In the genomic region with DNA sequence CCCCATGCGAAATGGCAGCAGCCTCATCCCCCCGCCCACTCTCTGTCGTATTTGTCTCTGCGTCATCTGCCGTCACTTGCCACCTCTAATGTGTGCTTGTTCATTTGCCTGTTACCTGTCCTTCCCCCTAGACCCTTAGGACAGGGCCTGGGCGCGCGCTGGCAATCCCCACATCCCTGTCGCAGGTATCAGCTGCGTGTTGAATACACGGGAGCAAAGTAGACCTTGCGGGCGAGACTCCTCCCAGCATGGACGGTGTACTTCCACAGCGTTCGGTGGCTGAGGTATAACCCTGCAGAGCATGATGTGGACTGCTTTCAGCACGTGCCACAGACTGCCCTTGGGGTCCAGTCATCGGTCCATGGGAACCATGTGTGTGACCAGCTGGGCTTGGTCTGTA, we compare ENCODE assay signal across 24 cellular contexts.
A peak's percentile ranks its signal among the peaks of the same experiment; 100 is the strongest.
DNase-seq lines count a peak whose midpoint lies in the region; ATAC-seq and TF ChIP-seq lines count a peak whose summit lies in the region.
"Had no signal": no experiment of that assay in that cellular context is flagged by ENCODE, and none has a peak within 500 bp of the region (broad histone marks: within the 10 kb centered on the region; RNA-seq: fewer than 3 reads in every experiment).

No MANE protein-coding gene starts in this region.

- no peak overlapping the region for H2AFZ ChIP-seq in Karpas-422 (ENCODE audit: low read length)

- peaks cover 1% of the 10 kb centered on the region for H3K4me1 ChIP-seq in Karpas-422 (ENCODE audit: low read length)
- H3K4me1 ChIP-seq: SJCRH30 had no signal

- H3K9me3 ChIP-seq in KOPT-K1 (ENCODE audit: insufficient read depth, low read length, poor library complexity, severe bottlenecking) (no peaks in the 10 kb centered on the region), Karpas-422 (ENCODE audit: low read length) (no peaks in the 10 kb centered on the region)
- H3K9me3 ChIP-seq: A549, ascending aorta, mucosa of descending colon, SJCRH30 had no signal

- peaks cover 11% of the 10 kb centered on the region for H3K9me3 Mint-ChIP-seq in activated CD4-positive, alpha-beta T cell treated with anti-CD3 and anti-CD28 coated beads, Interleukin-2, amount 10 ng/mL, durations not matched to agents 7 days and 5 days
- H3K9me3 Mint-ChIP-seq in chondrocyte (ENCODE audit: low read depth) (no peaks in the 10 kb centered on the region), progenitor cell of endocrine pancreas (ENCODE audit: low read depth) (no peaks in the 10 kb centered on the region)

- H3K27me3 ChIP-seq in Karpas-422 (ENCODE audit: low read length), result no peaks in the 10 kb centered on the region
- H3K27me3 ChIP-seq: ascending aorta, SJCRH30 had no signal

- CTCF ChIA-PET in activated CD4-positive, alpha-beta T cell treated with anti-CD3 and anti-CD28 coated beads, Interleukin-2, amount 10 ng/mL, durations not matched to agents 7 days and 5 days (lab: Charles Lee), result interaction anchor here (1.0 to 1.5 kb wide), 4 partner anchors 9 to 78 kb away, joined by 3 to 4 read pairs (median 4); no protein-coding TSS in a partner anchor

- H3K27ac ChIP-seq in KOPT-K1 (ENCODE audit: low read depth, low read length, poor library complexity, severe bottlenecking) (peak overlapping the region; percentile 83), Karpas-422 (ENCODE audit: low read length) (no peak overlapping the region)
- H3K27ac ChIP-seq: A549, ascending aorta, SJCRH30 had no signal

- peak overlapping the region; percentile 41 for H3K27ac Mint-ChIP-seq in activated CD4-positive, alpha-beta T cell treated with anti-CD3 and anti-CD28 coated beads, Interleukin-2, amount 10 ng/mL, durations not matched to agents 7 days and 5 days
- H3K27ac Mint-ChIP-seq in chondrocyte (ENCODE audit: unreplicated experiment) (no peak overlapping the region), progenitor cell of endocrine pancreas (peak overlapping the region; percentile 17)
- H3K27ac Mint-ChIP-seq: B cell had no signal

- peaks cover 78% of the 10 kb centered on the region for H3K4me1 Mint-ChIP-seq in activated CD4-positive, alpha-beta T cell treated with anti-CD3 and anti-CD28 coated beads, Interleukin-2, amount 10 ng/mL, durations not matched to agents 7 days and 5 days
- H3K4me1 Mint-ChIP-seq in chondrocyte (ENCODE audit: low read depth), result peaks cover 9% of the 10 kb centered on the region
- H3K4me1 Mint-ChIP-seq in progenitor cell of endocrine pancreas (ENCODE audit: low read depth), result peaks cover 7% of the 10 kb centered on the region
- H3K4me1 Mint-ChIP-seq: B cell had no signal

- DNase-seq in activated CD4-positive, alpha-beta T cell treated with anti-CD3 and anti-CD28 coated beads, Interleukin-2, amount 10 ng/mL, durations not matched to agents 7 days and 5 days, result no peak
- DNase-seq in activated CD4-positive, alpha-beta T cell treated with anti-CD3 and anti-CD28 coated beads for 48 hours, result no peak
- peak; percentile 61 for DNase-seq in chondrocyte (ENCODE audit: low spot score)
- no peak for DNase-seq in progenitor cell of endocrine pancreas (ENCODE audit: low spot score, unreplicated experiment)
- DNase-seq in Karpas-422, result no peak
- DNase-seq in activated gamma-delta T cell (lab: John Stamatoyannopoulos, UW), result no peak
- DNase-seq: activated T-cell treated with anti-CD3 and anti-CD28 coated beads for 4 hours; central memory CD4-positive, alpha-beta T cell; dermis blood vessel endothelial cell; DMS79 treated with DMSO at 0.1 percent for 48 hours; left ventricle myocardium superior; NCI-H146; NCI-H510A treated with DMSO at 0.1 percent for 48 hours; SJCRH30; small intestine; stimulated activated CD4-positive, alpha-beta T cell treated with anti-CD3 and anti-CD28 coated beads, Interleukin-2, amount 100 ng/mL, for 24 hours had no signal

- H3K4me3 Mint-ChIP-seq in activated CD4-positive, alpha-beta T cell treated with anti-CD3 and anti-CD28 coated beads, Interleukin-2, amount 10 ng/mL, durations not matched to agents 7 days and 5 days, result no peak overlapping the region
- H3K4me3 Mint-ChIP-seq in chondrocyte (ENCODE audit: unreplicated experiment) (no peak overlapping the region), progenitor cell of endocrine pancreas (ENCODE audit: low read depth) (no peak overlapping the region)
- H3K4me3 Mint-ChIP-seq: B cell had no signal

- no peak overlapping the region for H3K9ac ChIP-seq in Karpas-422 (ENCODE audit: low read length)

- H3K36me3 ChIP-seq in KOPT-K1 (ENCODE audit: insufficient read depth, low read length), result peaks cover 62% of the 10 kb centered on the region
- no peaks in the 10 kb centered on the region for H3K36me3 ChIP-seq in Karpas-422 (ENCODE audit: insufficient read depth, low read length)

- peaks cover 18% of the 10 kb centered on the region for H3K79me2 ChIP-seq in Karpas-422 (ENCODE audit: low read length)

- H3K36me3 Mint-ChIP-seq in activated CD4-positive, alpha-beta T cell treated with anti-CD3 and anti-CD28 coated beads, Interleukin-2, amount 10 ng/mL, durations not matched to agents 7 days and 5 days (ENCODE audit: low read depth), result peaks cover 71% of the 10 kb centered on the region
- H3K36me3 Mint-ChIP-seq in chondrocyte (ENCODE audit: low read depth) (peaks cover 1% of the 10 kb centered on the region), progenitor cell of endocrine pancreas (ENCODE audit: insufficient read depth) (peaks cover 2% of the 10 kb centered on the region)

- no peaks in the 10 kb centered on the region for H3K27me3 Mint-ChIP-seq in activated CD4-positive, alpha-beta T cell treated with anti-CD3 and anti-CD28 coated beads, Interleukin-2, amount 10 ng/mL, durations not matched to agents 7 days and 5 days
- H3K27me3 Mint-ChIP-seq in chondrocyte (ENCODE audit: low read depth) (no peaks in the 10 kb centered on the region), progenitor cell of endocrine pancreas (no peaks in the 10 kb centered on the region)
- H3K27me3 Mint-ChIP-seq: B cell had no signal

- no peaks in the 10 kb centered on the region for H4K20me1 ChIP-seq in Karpas-422 (ENCODE audit: insufficient read depth, low read depth, low read length)

- POLR2A ChIA-PET in activated CD4-positive, alpha-beta T cell treated with anti-CD3 and anti-CD28 coated beads, Interleukin-2, amount 10 ng/mL, durations not matched to agents 7 days and 5 days (lab: Charles Lee), result no interaction called here

- no peak for TF ChIP-seq CTCF in chondrocyte (IDR thresholded peaks at IDR 0.05)
- TF ChIP-seq CTCF in progenitor cell of endocrine pancreas (IDR thresholded peaks at IDR 0.05; ENCODE audit: unreplicated experiment), result no peak

- no peak for ATAC-seq in GM19035 (IDR thresholded peaks at IDR 0.05; ENCODE audit: unreplicated experiment)
- ATAC-seq: A549, K562, left ventricle myocardium superior, mucosa of descending colon, Panc1 had no signal

- no peak overlapping the region for H3K4me2 ChIP-seq in Karpas-422 (ENCODE audit: low read depth, low read length, poor library complexity, severe bottlenecking)
- H3K4me2 ChIP-seq: A549 had no signal

- H3K4me3 ChIP-seq in Karpas-422 (ENCODE audit: low read length), result no peak overlapping the region
- H3K4me3 ChIP-seq: A549, ascending aorta, K562, mucosa of descending colon, SJCRH30 had no signal

- no peaks in the 10 kb centered on the region for H3K9me2 ChIP-seq in Karpas-422 (replicated peaks; ENCODE audit: insufficient read depth, low read length)
